Comparison of ENCODE assay signal across 9 cellular contexts in the genomic region with DNA sequence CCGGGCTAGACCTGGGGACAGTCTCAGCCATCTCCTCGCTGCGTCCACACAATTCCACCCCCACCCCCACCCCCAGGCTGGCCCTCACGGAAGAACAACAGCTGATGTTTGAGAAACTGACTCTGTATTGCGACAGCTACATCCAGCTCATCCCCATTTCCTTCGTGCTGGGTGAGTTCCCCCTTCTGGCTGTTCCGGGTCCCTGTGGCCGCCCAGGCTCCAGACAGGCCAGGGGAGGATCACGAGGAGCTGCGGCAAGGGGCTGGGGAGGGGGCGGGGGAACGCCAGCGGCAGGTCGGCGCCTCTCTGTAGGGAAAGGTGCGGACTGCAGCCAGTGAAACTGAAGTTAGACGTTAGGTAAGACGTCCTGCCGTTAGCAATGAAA. TPM values are rescaled to one million over a fixed set of nuclear protein-coding genes. Genes with fewer than 3 reads are reported as not detected.
DNase-seq lines count a peak whose midpoint lies in the region; ATAC-seq, FAIRE-seq and TF ChIP-seq lines count a peak whose summit lies in the region.
"Had no signal": no experiment of that assay in that cellular context is flagged by ENCODE, and none has a peak within 500 bp of the region (broad histone marks: within the 10 kb centered on the region; RNA-seq: fewer than 3 reads in every experiment).

No MANE protein-coding gene starts in this region.

- H3K79me2 ChIP-seq in GM12878 (ENCODE audit: control insufficient read depth, insufficient read depth, low read length) = no peaks in the 10 kb centered on the region

- no peak for TF ChIP-seq CTCF in GM12878 (IDR thresholded peaks at IDR 0.05 in 2 of 3, conservative IDR thresholded peaks at IDR 0.05 in 1 of 3; ENCODE audit: control insufficient read depth in 2 of 3, extremely low read depth in 1 of 3, insufficient read depth in 1 of 3, low read depth in 3 of 3, low read length in 3 of 3)
- TF ChIP-seq CTCF in retinal pigment epithelial cell (conservative IDR thresholded peaks at IDR 0.05; ENCODE audit: low read depth, low read length) = peak; percentile 28

- no peak for ATAC-seq in activated CD4-positive, alpha-beta T cell treated with anti-CD3 and anti-CD28 coated beads for 36 hours
- peak; percentile 27; the same call in 2 of the 3 replicates for ATAC-seq in GM12878
- no peak for ATAC-seq in GM18502 (IDR thresholded peaks at IDR 0.05; ENCODE audit: poor library complexity, unreplicated experiment)

- H3K27me3 Mint-ChIP-seq in activated CD4-positive, alpha-beta T cell treated with anti-CD3 and anti-CD28 coated beads for 36 hours = peaks cover 17% of the 10 kb centered on the region

- no peak overlapping the region for H3K27ac Mint-ChIP-seq in activated CD4-positive, alpha-beta T cell treated with anti-CD3 and anti-CD28 coated beads for 36 hours

- peaks cover 5% of the 10 kb centered on the region for H3K4me1 Mint-ChIP-seq in activated CD4-positive, alpha-beta T cell treated with anti-CD3 and anti-CD28 coated beads for 36 hours

- WGBS in GM12878 (ENCODE audit: insufficient coverage, insufficient replicate concordance, low lambda C conversion rate, missing lambda C conversion rate) = 32% methylated on average over 17 of the region's 19 CpGs

- H3K4me1 ChIP-seq in GM12878 (ENCODE audit: control insufficient read depth, insufficient read depth, low read length) = peaks cover 3% of the 10 kb centered on the region; the same call in 1 of the 2 replicates

- no peaks in the 10 kb centered on the region for H3K36me3 ChIP-seq in GM12878 (ENCODE audit: control insufficient read depth in 2 of 2, insufficient read depth in 2 of 2, low read length in 1 of 2)

- no peaks in the 10 kb centered on the region; a peak in 1 of 4 replicates for H3K27me3 ChIP-seq in GM12878 (replicated peaks in 1 of 2; ENCODE audit: control insufficient read depth in 2 of 2, insufficient read depth in 2 of 2, low read length in 1 of 2)

- SMC1A ChIA-PET in GM12878 (lab: Charles Lee; ENCODE audit: uncharacterized antibody, unreplicated experiment) = no interaction called here

- TF ChIP-seq EP300 in GM12878 (IDR thresholded peaks at IDR 0.05; ENCODE audit: borderline replicate concordance in 1 of 2, control insufficient read depth in 1 of 2, low read depth in 2 of 2, low read length in 2 of 2) = no peak

- POLR2A ChIA-PET in activated CD4-positive, alpha-beta T cell treated with anti-CD3 and anti-CD28 coated beads for 36 hours (lab: Charles Lee) = no interaction called here
- POLR2A ChIA-PET in GM12878 (lab: Charles Lee) = no interaction called here

- H3K4me3 ChIP-seq in GM12878 = no peak overlapping the region
- H3K4me3 ChIP-seq in retinal pigment epithelial cell (ENCODE audit: low read length) = peak overlapping the region; percentile 30

- no peaks in the 10 kb centered on the region for H3K9me3 ChIP-seq in GM12878 (replicated peaks; ENCODE audit: control insufficient read depth, insufficient read depth, low read length)

- peak overlapping the region; percentile 60; the same call in 1 of the 2 replicates for H3K4me2 ChIP-seq in GM12878 (ENCODE audit: control insufficient read depth, insufficient read depth)

- intact Hi-C loops in activated CD4-positive, alpha-beta T cell treated with anti-CD3 and anti-CD28 coated beads for 36 hours (cut with DNase I, micrococcal nuclease) = no loop called here
- intact Hi-C loops in GM12878 (cut with micrococcal nuclease; ENCODE audit: unreplicated experiment) = no loop called here

- no peak overlapping the region for H3K9ac ChIP-seq in GM12878 (ENCODE audit: control insufficient read depth, insufficient read depth, low read length)

- no peaks in the 10 kb centered on the region for H3K36me3 Mint-ChIP-seq in activated CD4-positive, alpha-beta T cell treated with anti-CD3 and anti-CD28 coated beads for 36 hours (ENCODE audit: low read depth)

- no peak overlapping the region for H3K4me3 Mint-ChIP-seq in activated CD4-positive, alpha-beta T cell treated with anti-CD3 and anti-CD28 coated beads for 36 hours

- peak; percentile 38 for DNase-seq in activated CD4-positive, alpha-beta T cell treated with anti-CD3 and anti-CD28 coated beads for 36 hours
- DNase-seq in activated CD4-positive, alpha-beta T cell treated with anti-CD3 and anti-CD28 coated beads for 4 hours = no peak
- no peak for DNase-seq in GM12878 (ENCODE audit: low read depth, low spot score)
- peak in 33 of 51 donors; percentile 23 to 76 (median 50) for DNase-seq in hypothalamus (lab: John Stamatoyannopoulos, UW)
- DNase-seq in retinal pigment epithelial cell (ENCODE audit: low read depth) = no peak
- DNase-seq in NK-92 treated with Interleukin-12 subunit alpha and Interleukin-12 subunit beta, amount 100 ng/mL, for 24 hours (lab: John Stamatoyannopoulos, UW) = no peak
- DNase-seq in ACHN = no peak

- H3K27ac ChIP-seq in GM12878 (ENCODE audit: control insufficient read depth, insufficient read depth) = no peak overlapping the region

- RAD21 ChIA-PET in GM12878 (lab: Charles Lee; ENCODE audit: unreplicated experiment) = no interaction called here

- BruUV-seq in GM12878 (replicated peaks; lab: Mats Ljungman, UMichigan) = no TSS peak

- no peaks in the 10 kb centered on the region; the same call in 1 of the 2 replicates for H4K20me1 ChIP-seq in GM12878 (ENCODE audit: control insufficient read depth, insufficient read depth)

- no peak for FAIRE-seq in GM12878 (lab: Jason Lieb, UNC)
- FAIRE-seq: G401.6 had no signal

- in situ Hi-C loops in GM12878 (cut with MboI) = no loop called here
- in situ Hi-C loops in ACHN (cut with HindIII; ENCODE audit: low pct_ligation_motif_present, low pct_unique_long_range_greater_than_20kb, low sequenced_read_pairs) = no loop called here

- no peak for TF ChIP-seq POLR2A in GM12878 (IDR thresholded peaks at IDR 0.05; ENCODE audit: low read depth, low read length)

- no peak for TF ChIP-seq RAD21 in GM12878 (IDR thresholded peaks at IDR 0.05; ENCODE audit: insufficient read depth, low read depth, low read length)

- H3K9me3 Mint-ChIP-seq in activated CD4-positive, alpha-beta T cell treated with anti-CD3 and anti-CD28 coated beads for 36 hours (ENCODE audit: low read depth) = no peaks in the 10 kb centered on the region

- no peak overlapping the region for H2AFZ ChIP-seq in GM12878 (ENCODE audit: control insufficient read depth, low read depth, low read length)

- CTCF ChIA-PET in activated CD4-positive, alpha-beta T cell treated with anti-CD3 and anti-CD28 coated beads for 36 hours (lab: Charles Lee) = no interaction called here
- CTCF ChIA-PET in GM12878 (lab: Yijun Ruan, JAX) = interaction anchor here (1.1 kb wide), 1 partner anchor 126 kb away, joined by 3 read pairs; no protein-coding TSS in a partner anchor

RNA-seq across cellular contexts. Expression of a gene that starts 4.9 kb away (rescaled TPM):
- total RNA-seq in activated CD4-positive, alpha-beta T cell treated with anti-CD3 and anti-CD28 coated beads for 36 hours = under 1 TPM; 0.37 to 0.65 TPM
- 0.08 TPM in 1 of 2 replicates, not detected in the other for total RNA-seq in GM12878 (2013; cell fraction: nucleolus; rRNA removed)
- 0.06 TPM in 1 of 2 replicates, not detected in the other for total RNA-seq in GM12878 (2014; rRNA removed)
- total RNA-seq in GM12878 (2014; rRNA removed; fragmentation: Illumina TruSeq; extraction: Trizol) = 0.05 TPM in 1 of 2 replicates, not detected in the other
- 0.08 and 0.13 TPM in 2 replicates for total RNA-seq in GM12878 (2021)
- polyA plus RNA-seq in GM12878 (2011; ENCODE audit: low read depth) = 1.4 TPM
- 0.12 and 0.15 TPM in 2 replicates for polyA plus RNA-seq in GM12878 (2011; rRNA removed)
- polyA plus RNA-seq in GM12878 (2011; cell fraction: cytosol; rRNA removed) = 0.13 and 0.18 TPM in 2 replicates
- polyA plus RNA-seq in GM12878 (2011; cell fraction: nucleus; rRNA removed) = 0.38 and 1.1 TPM in 2 replicates
- 1.7 and 2.0 TPM in 2 replicates for polyA plus RNA-seq in GM12878 (2012)
- 0.03 and 0.25 TPM in 2 replicates for polyA plus RNA-seq in GM12878 (2014; fragmentation: Illumina TruSeq; extraction: Trizol)
- polyA plus RNA-seq in GM12878 (2014; fragmentation: Nextera tagmentation; extraction: Ambion mirVana) = under 1 TPM; 0.34 to 0.44 TPM
- 0.05 TPM in 1 of 2 replicates, not detected in the other for polyA plus RNA-seq in GM12878 (2014; rRNA removed)
- polyA plus RNA-seq in GM12878 (2016; fragmentation: Nextera tagmentation; extraction: Ambion mirVana) = 1 to 10 TPM; 2.4 to 3.4 TPM
- 0.15 TPM in 1 of 2 replicates, not detected in the other for polyA minus RNA-seq in GM12878 (2011; rRNA and poly(A)+ RNA removed)
- polyA minus RNA-seq in GM12878 (2011; cell fraction: cytosol; rRNA and poly(A)+ RNA removed) = not detected in 2 replicates
- polyA minus RNA-seq in GM12878 (2011; cell fraction: nucleus; rRNA and poly(A)+ RNA removed) = 0.29 and 0.36 TPM in 2 replicates

RNA-seq across cellular contexts. Expression of a gene that starts 12.4 kb away (rescaled TPM):
- total RNA-seq in activated CD4-positive, alpha-beta T cell treated with anti-CD3 and anti-CD28 coated beads for 36 hours = 100 to 1,000 TPM; 777 to 914 TPM
- total RNA-seq in GM12878 (2013; cell fraction: nucleolus; rRNA removed) = 115 and 127 TPM in 2 replicates
- total RNA-seq in GM12878 (2014; rRNA removed) (320 and 399 TPM in 2 replicates), GM12878 (2014; rRNA removed; fragmentation: Illumina TruSeq; extraction: Trizol) (578 and 593 TPM in 2 replicates), GM12878 (2021) (1,394 and 1,396 TPM in 2 replicates)
- polyA plus RNA-seq in GM12878 (2011; ENCODE audit: low read depth) = 1,541 TPM
- polyA plus RNA-seq in GM12878 (2011; rRNA removed) (264 and 289 TPM in 2 replicates), GM12878 (2014; fragmentation: Illumina TruSeq; extraction: Trizol) (1,926 and 2,341 TPM in 2 replicates), GM12878 (2014; fragmentation: Nextera tagmentation; extraction: Ambion mirVana) (100 to 1,000 TPM; 295 to 816 TPM), GM12878 (2014; rRNA removed) (1,103 and 1,222 TPM in 2 replicates), GM12878 (2016; fragmentation: Nextera tagmentation; extraction: Ambion mirVana) (1,000 to 10,000 TPM; 3,902 to 4,154 TPM)
- polyA plus RNA-seq in GM12878 (2011; cell fraction: cytosol; rRNA removed) = 284 and 460 TPM in 2 replicates
- 213 and 242 TPM in 2 replicates for polyA plus RNA-seq in GM12878 (2011; cell fraction: nucleus; rRNA removed)
- polyA plus RNA-seq in GM12878 (2012) = 1,271 and 1,848 TPM in 2 replicates
- polyA minus RNA-seq in GM12878 (2011; rRNA and poly(A)+ RNA removed) = 295 and 348 TPM in 2 replicates
- 295 and 305 TPM in 2 replicates for polyA minus RNA-seq in GM12878 (2011; cell fraction: cytosol; rRNA and poly(A)+ RNA removed)
- polyA minus RNA-seq in GM12878 (2011; cell fraction: nucleus; rRNA and poly(A)+ RNA removed) = 59.0 and 79.8 TPM in 2 replicates

RNA-seq across cellular contexts. Expression of a gene that starts 37.7 kb away (rescaled TPM):
- total RNA-seq in activated CD4-positive, alpha-beta T cell treated with anti-CD3 and anti-CD28 coated beads for 36 hours = under 1 TPM in 1 of 2 experiments, not detected in 1; 0.09 TPM
- total RNA-seq in GM12878 (2013; cell fraction: nucleolus; rRNA removed) = not detected in 2 replicates
- total RNA-seq in GM12878 (2014; rRNA removed) (not detected in 2 replicates), GM12878 (2014; rRNA removed; fragmentation: Illumina TruSeq; extraction: Trizol) (not detected in 2 replicates), GM12878 (2021) (0.11 TPM in 1 of 2 replicates, not detected in the other)
- not detected for polyA plus RNA-seq in GM12878 (2011; ENCODE audit: low read depth)
- polyA plus RNA-seq in GM12878 (2011; rRNA removed) (not detected in 2 replicates), GM12878 (2014; fragmentation: Illumina TruSeq; extraction: Trizol) (not detected in 2 replicates), GM12878 (2014; fragmentation: Nextera tagmentation; extraction: Ambion mirVana) (not detected), GM12878 (2014; rRNA removed) (0.04 TPM in 1 of 2 replicates, not detected in the other), GM12878 (2016; fragmentation: Nextera tagmentation; extraction: Ambion mirVana) (not detected)
- 0.04 TPM in 1 of 2 replicates, not detected in the other for polyA plus RNA-seq in GM12878 (2011; cell fraction: cytosol; rRNA removed)
- not detected in 2 replicates for polyA plus RNA-seq in GM12878 (2011; cell fraction: nucleus; rRNA removed)
- 0.07 TPM in 1 of 2 replicates, not detected in the other for polyA plus RNA-seq in GM12878 (2012)
- not detected in 2 replicates for polyA minus RNA-seq in GM12878 (2011; rRNA and poly(A)+ RNA removed)
- 1.1 TPM in 1 of 2 replicates, not detected in the other for polyA minus RNA-seq in GM12878 (2011; cell fraction: cytosol; rRNA and poly(A)+ RNA removed)
- not detected in 2 replicates for polyA minus RNA-seq in GM12878 (2011; cell fraction: nucleus; rRNA and poly(A)+ RNA removed)

Comparison
In these comparisons a context has a peak if more than half of its experiments do, and no peak if none do; other contexts are left out.
1. DNase-seq: peak in activated CD4-positive, alpha-beta T cell treated with anti-CD3 and anti-CD28 coated beads for 36 hours (single experiment) and hypothalamus (33 of 51); none in activated CD4-positive, alpha-beta T cell treated with anti-CD3 and anti-CD28 coated beads for 4 hours (0 of 2), GM12878 (single experiment), retinal pigment epithelial cell (single experiment), NK-92 treated with Interleukin-12 subunit alpha and Interleukin-12 subunit beta, amount 100 ng/mL, for 24 hours (single experiment) and ACHN (single experiment).